ENCODE assay signal across 25 cellular contexts in the genomic region with DNA sequence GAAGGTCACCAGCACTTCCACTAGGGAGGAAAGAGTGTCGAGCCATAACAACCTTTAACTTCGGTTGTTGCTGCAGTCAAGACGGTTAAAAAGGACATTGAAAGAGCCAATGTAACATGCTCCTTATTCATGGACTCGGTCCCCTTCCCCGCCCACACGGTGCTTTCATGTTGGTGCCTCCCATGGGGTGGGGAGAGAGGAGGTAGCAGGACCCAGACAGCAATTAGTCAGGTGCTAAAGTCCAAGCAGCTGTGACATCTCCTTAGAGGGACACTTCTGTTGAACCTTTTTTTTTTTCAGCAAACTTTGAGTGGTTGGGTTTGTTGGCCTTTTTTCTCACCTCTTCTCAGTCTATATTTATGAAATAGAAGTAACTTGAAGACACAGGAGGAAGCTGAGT.
A peak's percentile ranks its signal among the peaks of the same experiment; 100 is the strongest.
DNase-seq lines count a peak whose midpoint lies in the region; ATAC-seq, FAIRE-seq and TF ChIP-seq lines count a peak whose summit lies in the region.
"Had no signal": no experiment of that assay in that cellular context is flagged by ENCODE, and none has a peak within 500 bp of the region (broad histone marks: within the 10 kb centered on the region; RNA-seq: fewer than 3 reads in every experiment).

No MANE protein-coding gene starts in this region.

- no peak for TF ChIP-seq CTCF in GM12878 (IDR thresholded peaks at IDR 0.05 in 2 of 3, conservative IDR thresholded peaks at IDR 0.05 in 1 of 3; ENCODE audit: control insufficient read depth in 2 of 3, extremely low read depth in 1 of 3, insufficient read depth in 1 of 3, low read depth in 3 of 3, low read length in 3 of 3)
- TF ChIP-seq CTCF in D721Med (IDR thresholded peaks at IDR 0.05; ENCODE audit: insufficient read depth, missing control alignments): no peak

- no peak for FAIRE-seq in GM12878 (lab: Jason Lieb, UNC)
- FAIRE-seq in D721Med (lab: Jason Lieb, UNC): no peak
- FAIRE-seq: GM12892, GM18507, HTR-8/SVneo had no signal

- in situ Hi-C loops in GM12878 (cut with MboI): no loop called here

- H3K79me2 ChIP-seq in GM12878 (ENCODE audit: control insufficient read depth, insufficient read depth, low read length): no peaks in the 10 kb centered on the region

- no peaks in the 10 kb centered on the region; a peak in 2 of 4 replicates for H3K27me3 ChIP-seq in GM12878 (replicated peaks in 1 of 2; ENCODE audit: control insufficient read depth in 2 of 2, insufficient read depth in 2 of 2, low read length in 1 of 2)
- H3K27me3 ChIP-seq: BLaER1 treated with 17β-estradiol and CSF1 and Interleukin-3, amounts not matched to agents 10 nM and 100 nM had no signal

- H3K4me1 Mint-ChIP-seq in activated naive CD8-positive, alpha-beta T cell treated with anti-CD3 and anti-CD28 coated beads for 36 hours: no peaks in the 10 kb centered on the region
- H3K4me1 Mint-ChIP-seq in activated naive CD8-positive, alpha-beta T cell treated with anti-CD3 and anti-CD28 coated beads, Interleukin-2, amount 50 U/mL, for 24 hours: no peaks in the 10 kb centered on the region
- H3K4me1 Mint-ChIP-seq: CD4-positive, CD25-positive, alpha-beta regulatory T cell; CD8-positive, alpha-beta memory T cell; IgD-negative memory B cell had no signal

- H3K36me3 Mint-ChIP-seq in activated naive CD8-positive, alpha-beta T cell treated with anti-CD3 and anti-CD28 coated beads for 36 hours: peaks cover 2% of the 10 kb centered on the region
- H3K36me3 Mint-ChIP-seq in activated naive CD8-positive, alpha-beta T cell treated with anti-CD3 and anti-CD28 coated beads, Interleukin-2, amount 50 U/mL, for 24 hours (ENCODE audit: low read depth): no peaks in the 10 kb centered on the region
- H3K36me3 Mint-ChIP-seq: CD4-positive, CD25-positive, alpha-beta regulatory T cell; CD8-positive, alpha-beta memory T cell had no signal

- no peak for TF ChIP-seq RAD21 in GM12878 (IDR thresholded peaks at IDR 0.05; ENCODE audit: insufficient read depth, low read depth, low read length)

- no peak overlapping the region for H3K4me3 ChIP-seq in GM12878
- H3K4me3 ChIP-seq: BLaER1 treated with 17β-estradiol and CSF1 and Interleukin-3, amounts not matched to agents 10 nM and 100 nM; GM23248; HAP-1 had no signal

- no peak for TF ChIP-seq EP300 in GM12878 (IDR thresholded peaks at IDR 0.05; ENCODE audit: borderline replicate concordance in 1 of 2, control insufficient read depth in 1 of 2, low read depth in 2 of 2, low read length in 2 of 2)

- H3K4me1 ChIP-seq in GM12878 (ENCODE audit: control insufficient read depth, insufficient read depth, low read length): peaks cover 4% of the 10 kb centered on the region; the same call in 1 of the 2 replicates
- H3K4me1 ChIP-seq: HAP-1 had no signal

- H3K27ac ChIP-seq in GM12878 (ENCODE audit: control insufficient read depth, insufficient read depth): no peak overlapping the region
- H3K27ac ChIP-seq: BLaER1 treated with 17β-estradiol and CSF1 and Interleukin-3, amounts not matched to agents 10 nM and 100 nM; GM23248; HL-60 had no signal

- intact Hi-C loops in GM12878 (cut with micrococcal nuclease; ENCODE audit: unreplicated experiment): no loop called here

- DNase-seq in activated naive CD8-positive, alpha-beta T cell treated with anti-CD3 and anti-CD28 coated beads for 36 hours: no peak
- DNase-seq in activated naive CD8-positive, alpha-beta T cell treated with anti-CD3 and anti-CD28 coated beads, Interleukin-2, amount 50 U/mL, for 24 hours: no peak
- no peak for DNase-seq in GM12878 (ENCODE audit: low read depth, low spot score)
- DNase-seq in D341Med (ENCODE audit: low spot score): no peak
- no peak for DNase-seq in NCI-H526 (lab: John Stamatoyannopoulos, UW)
- no peak for DNase-seq in T-helper 1 cell
- no peak for DNase-seq in D721Med (ENCODE audit: insufficient read length, low spot score)
- DNase-seq: 8988T; CD4-positive, CD25-positive, alpha-beta regulatory T cell; CD8-positive, alpha-beta memory T cell; COR-L47; DMS153; DMS79; GDM1; GM23248; Karpas-422; KBM-7 had no signal

- no peak overlapping the region for H3K4me2 ChIP-seq in GM12878 (ENCODE audit: control insufficient read depth, insufficient read depth)

- peak overlapping the region; percentile 23 for H3K27ac Mint-ChIP-seq in activated naive CD8-positive, alpha-beta T cell treated with anti-CD3 and anti-CD28 coated beads for 36 hours
- H3K27ac Mint-ChIP-seq in activated naive CD8-positive, alpha-beta T cell treated with anti-CD3 and anti-CD28 coated beads, Interleukin-2, amount 50 U/mL, for 24 hours: no peak overlapping the region
- H3K27ac Mint-ChIP-seq: CD8-positive, alpha-beta memory T cell; IgD-negative memory B cell had no signal

- 26% methylated on average over 6 of the region's 6 CpGs for WGBS in GM12878 (ENCODE audit: insufficient coverage, insufficient replicate concordance, low lambda C conversion rate, missing lambda C conversion rate)

- no peak overlapping the region for H3K9ac ChIP-seq in GM12878 (ENCODE audit: control insufficient read depth, insufficient read depth, low read length)
- H3K9ac ChIP-seq: BLaER1 treated with 17β-estradiol and CSF1 and Interleukin-3, amounts not matched to agents 10 nM and 100 nM; GM23248 had no signal

- H2AFZ ChIP-seq in GM12878 (ENCODE audit: control insufficient read depth, low read depth, low read length): no peak overlapping the region
- H2AFZ ChIP-seq: GM23248 had no signal

- BruUV-seq in GM12878 (replicated peaks; lab: Mats Ljungman, UMichigan): no TSS peak

- ATAC-seq in activated naive CD8-positive, alpha-beta T cell treated with anti-CD3 and anti-CD28 coated beads, Interleukin-2, amount 50 U/mL, for 24 hours: no peak
- peak; percentile 35 for ATAC-seq in HG02870 (IDR thresholded peaks at IDR 0.05; ENCODE audit: unreplicated experiment)
- peak; percentile 83 for ATAC-seq in GM12878

- H3K9me3 ChIP-seq in GM12878 (replicated peaks; ENCODE audit: control insufficient read depth, insufficient read depth, low read length): no peaks in the 10 kb centered on the region
- H3K9me3 ChIP-seq: HAP-1 had no signal

- CTCF ChIA-PET in GM12878 (lab: Yijun Ruan, JAX): interaction anchor here (0.6 to 2.3 kb wide), 5 partner anchors 11 to 824 kb away, joined by 3 to 6 read pairs (median 4); no protein-coding TSS in a partner anchor

- SMC1A ChIA-PET in GM12878 (lab: Charles Lee; ENCODE audit: uncharacterized antibody, unreplicated experiment): interaction anchor here (0.6 to 3.7 kb wide), 11 partner anchors 10 to 770 kb away, joined by 3 to 19 read pairs (median 3); a partner anchor contains a TSS

- no peaks in the 10 kb centered on the region for H3K36me3 ChIP-seq in GM12878 (ENCODE audit: control insufficient read depth in 2 of 2, insufficient read depth in 2 of 2, low read length in 1 of 2)
- H3K36me3 ChIP-seq: HAP-1 had no signal

- POLR2A ChIA-PET in GM12878 (lab: Charles Lee): interaction anchor here (0.7 to 1.2 kb wide), 5 partner anchors 134 to 575 kb away, joined by 3 to 6 read pairs (median 5); no protein-coding TSS in a partner anchor

- no peaks in the 10 kb centered on the region for H3K27me3 Mint-ChIP-seq in activated naive CD8-positive, alpha-beta T cell treated with anti-CD3 and anti-CD28 coated beads for 36 hours
- H3K27me3 Mint-ChIP-seq in activated naive CD8-positive, alpha-beta T cell treated with anti-CD3 and anti-CD28 coated beads, Interleukin-2, amount 50 U/mL, for 24 hours: peaks cover 4% of the 10 kb centered on the region
- H3K27me3 Mint-ChIP-seq: CD4-positive, CD25-positive, alpha-beta regulatory T cell had no signal

- no peaks in the 10 kb centered on the region for H4K20me1 ChIP-seq in GM12878 (ENCODE audit: control insufficient read depth, insufficient read depth)
- H4K20me1 ChIP-seq: BLaER1 treated with 17β-estradiol and CSF1 and Interleukin-3, amounts not matched to agents 10 nM and 100 nM had no signal

- no peak overlapping the region for H3K4me3 Mint-ChIP-seq in activated naive CD8-positive, alpha-beta T cell treated with anti-CD3 and anti-CD28 coated beads for 36 hours
- H3K4me3 Mint-ChIP-seq in activated naive CD8-positive, alpha-beta T cell treated with anti-CD3 and anti-CD28 coated beads, Interleukin-2, amount 50 U/mL, for 24 hours: no peak overlapping the region
- H3K4me3 Mint-ChIP-seq: CD4-positive, CD25-positive, alpha-beta regulatory T cell; CD8-positive, alpha-beta memory T cell; IgD-negative memory B cell had no signal

- RAD21 ChIA-PET in GM12878 (lab: Charles Lee; ENCODE audit: unreplicated experiment): interaction anchor here (1.0 to 4.2 kb wide), 3 partner anchors 65 to 206 kb away, joined by 3 to 47 read pairs (median 4); a partner anchor contains a TSS

- TF ChIP-seq POLR2A in GM12878 (IDR thresholded peaks at IDR 0.05; ENCODE audit: low read depth, low read length): no peak

- no peaks in the 10 kb centered on the region for H3K9me3 Mint-ChIP-seq in activated naive CD8-positive, alpha-beta T cell treated with anti-CD3 and anti-CD28 coated beads for 36 hours
- peaks cover 6% of the 10 kb centered on the region for H3K9me3 Mint-ChIP-seq in activated naive CD8-positive, alpha-beta T cell treated with anti-CD3 and anti-CD28 coated beads, Interleukin-2, amount 50 U/mL, for 24 hours

TF ChIP-seq in GM12878, 131 proteins besides CTCF, POLR2A, EP300 and RAD21 (continues in another document):
- TF ChIP-seq SMARCA5 (IDR thresholded peaks at IDR 0.05) (no peak), RCOR1 (conservative IDR thresholded peaks at IDR 0.05; ENCODE audit: low read depth, low read length) (no peak), NFXL1 (IDR thresholded peaks at IDR 0.05; ENCODE audit: borderline replicate concordance) (no peak), IKZF1 (conservative IDR thresholded peaks at IDR 0.05) (peak; percentile 7; the same call in 1 of the 2 replicates), BHLHE40 (IDR thresholded peaks at IDR 0.05; ENCODE audit: borderline replicate concordance in 1 of 2, low read depth in 2 of 2, low read length in 1 of 2) (peak in 1 of 2 experiments; percentile 37; a peak in 1 of 4 replicates), ZNF384 (IDR thresholded peaks at IDR 0.05; ENCODE audit: borderline replicate concordance, low read depth, low read length) (peak; percentile 34; the same call in 1 of the 2 replicates), ATF7 (IDR thresholded peaks at IDR 0.05; ENCODE audit: low read depth) (peak; percentile 46)
- TF ChIP-seq, protein P1, sequence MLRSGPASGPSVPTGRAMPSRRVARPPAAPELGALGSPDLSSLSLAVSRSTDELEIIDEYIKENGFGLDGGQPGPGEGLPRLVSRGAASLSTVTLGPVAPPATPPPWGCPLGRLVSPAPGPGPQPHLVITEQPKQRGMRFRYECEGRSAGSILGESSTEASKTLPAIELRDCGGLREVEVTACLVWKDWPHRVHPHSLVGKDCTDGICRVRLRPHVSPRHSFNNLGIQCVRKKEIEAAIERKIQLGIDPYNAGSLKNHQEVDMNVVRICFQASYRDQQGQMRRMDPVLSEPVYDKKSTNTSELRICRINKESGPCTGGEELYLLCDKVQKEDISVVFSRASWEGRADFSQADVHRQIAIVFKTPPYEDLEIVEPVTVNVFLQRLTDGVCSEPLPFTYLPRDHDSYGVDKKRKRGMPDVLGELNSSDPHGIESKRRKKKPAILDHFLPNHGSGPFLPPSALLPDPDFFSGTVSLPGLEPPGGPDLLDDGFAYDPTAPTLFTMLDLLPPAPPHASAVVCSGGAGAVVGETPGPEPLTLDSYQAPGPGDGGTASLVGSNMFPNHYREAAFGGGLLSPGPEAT (IDR thresholded peaks at IDR 0.05; ENCODE audit: low read depth): 0 out of 2 replicates have a peak, but pooled peaks have one; percentile 10
